Comparison of ENCODE assay signal across 24 cellular contexts in genomic region chr1:223246468-223246867, GRCh38.
"Had no signal": no experiment of that assay in that cellular context is flagged by ENCODE, and none has a peak within 500 bp of the region (broad histone marks: within the 10 kb centered on the region; RNA-seq: fewer than 3 reads in every experiment).

No MANE protein-coding gene starts in this region.

- H3K27ac ChIP-seq: colonic mucosa, neural progenitor cell, prostate gland, right atrium auricular region, stomach, thyroid gland, upper lobe of left lung, uterus had no signal

- H3K9me3 Mint-ChIP-seq: effector memory CD8-positive, alpha-beta T cell; immature natural killer cell; neural progenitor cell; stimulated activated effector memory CD8-positive, alpha-beta T cell treated with anti-CD3 and anti-CD28 coated beads, Interleukin-12 subunit alpha, Interleukin-12 subunit beta, amount 100 ng/mL, for 72 hours had no signal

- H3K4me1 ChIP-seq: colonic mucosa, prostate gland, right atrium auricular region, thyroid gland, upper lobe of left lung, uterus had no signal

- H3K27me3 ChIP-seq: colonic mucosa, neural progenitor cell, right atrium auricular region, stomach, thyroid gland, upper lobe of left lung, uterus had no signal

- H3K4me1 Mint-ChIP-seq: memory B cell, mesothelial cell of epicardium, nephron had no signal

- ATAC-seq: effector memory CD8-positive, alpha-beta T cell; naive thymus-derived CD4-positive, alpha-beta T cell; sciatic nerve; stimulated activated effector memory CD8-positive, alpha-beta T cell treated with anti-CD3 and anti-CD28 coated beads, Interleukin-12 subunit alpha, Interleukin-12 subunit beta, amount 100 ng/mL, for 72 hours had no signal

- H3K4me3 Mint-ChIP-seq: effector memory CD8-positive, alpha-beta T cell; immature natural killer cell; memory B cell; mesothelial cell of epicardium; nephron; neural progenitor cell; stimulated activated effector memory CD8-positive, alpha-beta T cell treated with anti-CD3 and anti-CD28 coated beads, Interleukin-12 subunit alpha, Interleukin-12 subunit beta, amount 100 ng/mL, for 72 hours had no signal

- H3K36me3 Mint-ChIP-seq: immature natural killer cell; memory B cell; mesothelial cell of epicardium; neural progenitor cell; stimulated activated effector memory CD8-positive, alpha-beta T cell treated with anti-CD3 and anti-CD28 coated beads, Interleukin-12 subunit alpha, Interleukin-12 subunit beta, amount 100 ng/mL, for 72 hours had no signal

- H3K27ac Mint-ChIP-seq: effector memory CD8-positive, alpha-beta T cell; immature natural killer cell; memory B cell; mesothelial cell of epicardium; nephron; neural progenitor cell; stimulated activated effector memory CD8-positive, alpha-beta T cell treated with anti-CD3 and anti-CD28 coated beads, Interleukin-12 subunit alpha, Interleukin-12 subunit beta, amount 100 ng/mL, for 72 hours had no signal

- H3K4me3 ChIP-seq: colonic mucosa, lung, neural progenitor cell, prostate gland, right atrium auricular region, smooth muscle cell, stomach, thyroid gland, upper lobe of left lung, uterus had no signal

- DNase-seq: colonic mucosa; dermis blood vessel endothelial cell; effector memory CD8-positive, alpha-beta T cell; hypothalamus; immature natural killer cell; naive thymus-derived CD4-positive, alpha-beta T cell; stimulated activated CD4-positive, alpha-beta T cell treated with anti-CD3 and anti-CD28 coated beads, Interleukin-12 subunit alpha, Interleukin-12 subunit beta, amount 100 ng/mL, for 4 hours; stimulated activated CD4-positive, alpha-beta T cell treated with anti-CD3 and anti-CD28 coated beads, Interleukin-1b, Interleukin-23, amount 100 ng/mL, for 48 hours; stimulated activated CD4-positive, alpha-beta T cell treated with anti-CD3 and anti-CD28 coated beads, Interleukin-4, amount 100 ng/mL, for 1 hour; stimulated activated naive CD4-positive, alpha-beta T cell treated with Interleukin-2 at 50 U/mL for 16 hours; stomach; thyroid gland; upper lobe of left lung; uterus had no signal

- H3K9me3 ChIP-seq: colonic mucosa, prostate gland, right atrium auricular region, stomach, thyroid gland, upper lobe of left lung, uterus had no signal

- H3K36me3 ChIP-seq: colonic mucosa, neural progenitor cell, prostate gland, right atrium auricular region, stomach, thyroid gland, upper lobe of left lung, uterus had no signal

- H3K27me3 Mint-ChIP-seq: naive thymus-derived CD4-positive, alpha-beta T cell had no signal
